ENCODE assay signal across 11 cellular contexts in the genomic region with DNA sequence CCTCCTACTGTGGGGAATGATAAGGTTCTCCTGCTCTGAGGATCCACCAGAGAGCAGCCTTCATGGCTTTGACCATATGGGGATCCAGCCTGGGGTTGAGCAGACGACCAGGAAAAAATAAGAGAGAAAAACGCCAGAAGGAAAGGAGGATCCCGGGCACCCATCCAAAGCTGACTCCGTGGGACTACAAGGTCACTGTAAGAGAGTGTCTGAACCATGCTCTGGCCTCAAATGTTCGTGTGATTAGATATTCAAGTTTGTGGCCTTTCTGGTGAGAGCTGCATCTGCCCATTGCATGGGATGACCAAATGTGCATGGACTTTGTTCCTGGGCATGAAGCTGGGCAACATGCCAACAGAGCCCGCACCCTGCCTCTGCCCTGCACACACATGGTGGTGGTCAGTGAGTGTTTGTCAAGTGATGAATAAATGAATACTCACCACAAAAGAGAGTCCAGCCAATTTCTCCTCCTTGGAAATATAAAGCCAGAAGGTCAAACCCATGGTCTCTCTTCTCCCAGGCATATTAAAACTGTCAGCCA.
DNase-seq lines count a peak whose midpoint lies in the region; ATAC-seq and TF ChIP-seq lines count a peak whose summit lies in the region.
"Had no signal": no experiment of that assay in that cellular context is flagged by ENCODE, and none has a peak within 500 bp of the region (broad histone marks: within the 10 kb centered on the region; RNA-seq: fewer than 3 reads in every experiment).

No MANE protein-coding gene starts in this region.

- in situ Hi-C loops in ACHN (cut with HindIII; ENCODE audit: low pct_ligation_motif_present, low pct_unique_long_range_greater_than_20kb, low sequenced_read_pairs): no loop called here

- H3K9me3 Mint-ChIP-seq in central memory CD8-positive, alpha-beta T cell: no peaks in the 10 kb centered on the region
- no peaks in the 10 kb centered on the region for H3K9me3 Mint-ChIP-seq in osteocyte (ENCODE audit: unreplicated experiment)

- no peaks in the 10 kb centered on the region for H3K27me3 ChIP-seq in MG63

- H3K4me3 Mint-ChIP-seq in central memory CD8-positive, alpha-beta T cell: no peak overlapping the region
- no peak overlapping the region for H3K4me3 Mint-ChIP-seq in osteocyte (ENCODE audit: unreplicated experiment)
- H3K4me3 Mint-ChIP-seq: activated CD8-positive, alpha-beta memory T cell treated with anti-CD3 and anti-CD28 coated beads, Interleukin-2, amount 10 ng/mL, durations not matched to agents 7 days and 5 days; T-helper 2 cell treated with Interferon-gamma antibody and Interleukin-4, amounts not matched to agents 5 μg/mL and 100 μg/mL, for 36 hours had no signal

- H3K27ac Mint-ChIP-seq in central memory CD8-positive, alpha-beta T cell (ENCODE audit: low read depth): peak overlapping the region; percentile 98
- H3K27ac Mint-ChIP-seq in osteocyte (ENCODE audit: unreplicated experiment): peak overlapping the region; percentile 7
- H3K27ac Mint-ChIP-seq: T-helper 2 cell treated with Interferon-gamma antibody and Interleukin-4, amounts not matched to agents 5 μg/mL and 100 μg/mL, for 36 hours had no signal

- DNase-seq in NCI-H2171 treated with DMSO at 0.1 percent for 48 hours (lab: John Stamatoyannopoulos, UW) (peak; percentile 23), NCI-H2171 (lab: John Stamatoyannopoulos, UW) (no peak), MG63 (peak; percentile 84), osteocyte (ENCODE audit: extremely low spot score, unreplicated experiment) (no peak), ACHN (no peak), putamen (ENCODE audit: low spot score) (no peak)
- no peak for DNase-seq in central memory CD8-positive, alpha-beta T cell (ENCODE audit: low spot score in 2 of 2)
- DNase-seq: activated CD8-positive, alpha-beta memory T cell treated with anti-CD3 and anti-CD28 coated beads, Interleukin-2, amount 10 ng/mL, durations not matched to agents 7 days and 5 days; NK-92 treated with Interleukin-12 subunit alpha and Interleukin-12 subunit beta, amount 100 ng/mL, for 24 hours had no signal

- no peaks in the 10 kb centered on the region for H3K36me3 ChIP-seq in MG63

- ATAC-seq in central memory CD8-positive, alpha-beta T cell (replicated peaks; ENCODE audit: extremely low read depth, poor library complexity, severe bottlenecking): no peak
- ATAC-seq in HG02678 (IDR thresholded peaks at IDR 0.05; ENCODE audit: unreplicated experiment): no peak
- ATAC-seq: activated CD8-positive, alpha-beta memory T cell treated with anti-CD3 and anti-CD28 coated beads, Interleukin-2, amount 10 ng/mL, durations not matched to agents 7 days and 5 days had no signal

- H3K4me1 Mint-ChIP-seq in central memory CD8-positive, alpha-beta T cell: peaks cover 71% of the 10 kb centered on the region
- peaks cover 24% of the 10 kb centered on the region for H3K4me1 Mint-ChIP-seq in osteocyte (ENCODE audit: unreplicated experiment)

- TF ChIP-seq CTCF in osteocyte (IDR thresholded peaks at IDR 0.05): no peak

- H3K4me3 ChIP-seq in MG63: no peak overlapping the region

- no peaks in the 10 kb centered on the region for H3K9me3 ChIP-seq in MG63

- no peaks in the 10 kb centered on the region for H3K27me3 Mint-ChIP-seq in central memory CD8-positive, alpha-beta T cell
- no peaks in the 10 kb centered on the region for H3K27me3 Mint-ChIP-seq in osteocyte (ENCODE audit: unreplicated experiment)
- H3K27me3 Mint-ChIP-seq: activated CD8-positive, alpha-beta memory T cell treated with anti-CD3 and anti-CD28 coated beads, Interleukin-2, amount 10 ng/mL, durations not matched to agents 7 days and 5 days had no signal

- H3K36me3 Mint-ChIP-seq in central memory CD8-positive, alpha-beta T cell (ENCODE audit: insufficient read depth): no peaks in the 10 kb centered on the region
- H3K36me3 Mint-ChIP-seq in osteocyte (ENCODE audit: unreplicated experiment): no peaks in the 10 kb centered on the region

Comparison
In these comparisons a context has a peak if more than half of its experiments do, and no peak if none do; other contexts are left out.
1. DNase-seq: peak in NCI-H2171 treated with DMSO at 0.1 percent for 48 hours (single experiment) and MG63 (single experiment); none in NCI-H2171 (single experiment), central memory CD8-positive, alpha-beta T cell (0 of 2), osteocyte (single experiment), ACHN (single experiment) and putamen (single experiment).